Comparison of ENCODE assay signal across 21 cellular contexts in the genomic region with DNA sequence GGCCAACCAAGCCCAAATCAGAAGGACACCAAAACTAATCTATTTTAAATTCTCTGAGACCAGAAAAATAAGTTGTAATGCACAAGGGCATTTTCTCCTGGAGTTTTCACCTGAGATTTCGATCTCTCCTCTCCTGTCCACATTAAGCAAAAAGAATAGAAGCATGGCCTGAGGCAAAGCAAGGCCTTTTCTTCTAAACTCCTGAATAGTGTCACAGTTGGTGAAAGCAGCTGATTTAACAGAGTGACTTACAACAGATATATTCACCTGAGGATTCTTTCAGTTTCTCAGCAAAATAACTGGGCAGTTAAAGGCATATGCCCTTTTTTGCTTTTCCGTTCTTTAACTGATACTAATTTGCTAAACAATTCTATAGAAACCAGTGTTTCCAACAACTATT.
DNase-seq lines count a peak whose midpoint lies in the region; ATAC-seq and TF ChIP-seq lines count a peak whose summit lies in the region.
"Had no signal": no experiment of that assay in that cellular context is flagged by ENCODE, and none has a peak within 500 bp of the region (broad histone marks: within the 10 kb centered on the region; RNA-seq: fewer than 3 reads in every experiment).

No MANE protein-coding gene starts in this region.

- peaks cover 25% of the 10 kb centered on the region for H3K4me1 Mint-ChIP-seq in GM23338
- peaks cover 26% of the 10 kb centered on the region for H3K4me1 Mint-ChIP-seq in neural progenitor cell
- H3K4me1 Mint-ChIP-seq in activated naive CD8-positive, alpha-beta T cell treated with anti-CD3 and anti-CD28 coated beads, Interleukin-2, amount 50 U/mL, for 24 hours, result no peaks in the 10 kb centered on the region
- H3K4me1 Mint-ChIP-seq: CD4-positive, alpha-beta memory T cell had no signal

- no peak overlapping the region for H3K9ac ChIP-seq in neural progenitor cell

- H3K9me3 ChIP-seq in neural progenitor cell (ENCODE audit: low read depth) (no peaks in the 10 kb centered on the region), tibial artery (no peaks in the 10 kb centered on the region)
- H3K9me3 ChIP-seq: A549 had no signal

- H3K27ac ChIP-seq in GM23338 (ENCODE audit: low read depth) (no peak overlapping the region; the same call in 1 of the 2 replicates), neural progenitor cell (no peak overlapping the region), tibial artery (no peak overlapping the region)
- H3K27ac ChIP-seq: A549 had no signal

- no peak for ATAC-seq in GM23338
- no peak for ATAC-seq in activated naive CD8-positive, alpha-beta T cell treated with anti-CD3 and anti-CD28 coated beads, Interleukin-2, amount 50 U/mL, for 24 hours
- ATAC-seq: A549, GM12878 had no signal

- H3K4me2 ChIP-seq in GM23338 (no peak overlapping the region), neural progenitor cell (peak overlapping the region; percentile 10)
- H3K4me2 ChIP-seq: A549 had no signal

- H3K4me1 ChIP-seq in GM23338 (ENCODE audit: insufficient read depth) (peaks cover 23% of the 10 kb centered on the region), neural progenitor cell (peaks cover 30% of the 10 kb centered on the region), tibial artery (peaks cover 0 to 3% (median 0%) of the 10 kb centered on the region in 4 donors)

- H3K36me3 ChIP-seq in GM23338 (ENCODE audit: insufficient read depth), result no peaks in the 10 kb centered on the region
- H3K36me3 ChIP-seq in neural progenitor cell, result no peaks in the 10 kb centered on the region
- no peaks in the 10 kb centered on the region for H3K36me3 ChIP-seq in tibial artery

- intact Hi-C loops in tibial artery (cut with DNase I; ENCODE audit: low total_unique reads), result no loop called here

- peak overlapping the region; percentile 7; the same call in 1 of the 2 replicates for H2AFZ ChIP-seq in GM23338
- H2AFZ ChIP-seq in neural progenitor cell (replicated peaks), result no peak overlapping the region

- H3K79me2 ChIP-seq in GM23338 (replicated peaks; ENCODE audit: insufficient read depth) (no peaks in the 10 kb centered on the region), neural progenitor cell (ENCODE audit: low read depth) (no peaks in the 10 kb centered on the region)

- no peaks in the 10 kb centered on the region for H3K27me3 ChIP-seq in GM23338 (ENCODE audit: insufficient read depth)
- no peaks in the 10 kb centered on the region for H3K27me3 ChIP-seq in neural progenitor cell
- no peaks in the 10 kb centered on the region for H3K27me3 ChIP-seq in tibial artery

- TF ChIP-seq CTCF in GM23338 (conservative IDR thresholded peaks at IDR 0.05; ENCODE audit: low read depth in 2 of 2), result no peak
- no peak for TF ChIP-seq CTCF in neural progenitor cell (IDR thresholded peaks at IDR 0.05)
- TF ChIP-seq CTCF in tibial artery (IDR thresholded peaks at IDR 0.05), result no peak

- H3K27ac Mint-ChIP-seq in GM23338 (no peak overlapping the region), neural progenitor cell (peak overlapping the region; percentile 61)
- H3K27ac Mint-ChIP-seq in activated naive CD8-positive, alpha-beta T cell treated with anti-CD3 and anti-CD28 coated beads, Interleukin-2, amount 50 U/mL, for 24 hours, result no peak overlapping the region
- H3K27ac Mint-ChIP-seq: CD4-positive, alpha-beta memory T cell; HFFc6 had no signal

- H4K20me1 ChIP-seq in GM23338 (replicated peaks; ENCODE audit: insufficient read depth) (no peaks in the 10 kb centered on the region), neural progenitor cell (ENCODE audit: low read depth) (peaks cover 10% of the 10 kb centered on the region)

- peaks cover 3% of the 10 kb centered on the region for H3K27me3 Mint-ChIP-seq in GM23338 (ENCODE audit: insufficient read depth, low read depth, poor library complexity)
- H3K27me3 Mint-ChIP-seq in neural progenitor cell (ENCODE audit: insufficient read depth, low read depth), result no peaks in the 10 kb centered on the region
- H3K27me3 Mint-ChIP-seq in activated naive CD8-positive, alpha-beta T cell treated with anti-CD3 and anti-CD28 coated beads, Interleukin-2, amount 50 U/mL, for 24 hours, result no peaks in the 10 kb centered on the region
- H3K27me3 Mint-ChIP-seq: CD4-positive, alpha-beta memory T cell had no signal

- H3K9me2 ChIP-seq in GM23338 (ENCODE audit: insufficient read depth), result no peaks in the 10 kb centered on the region

- H3K36me3 Mint-ChIP-seq in GM23338 (ENCODE audit: low read depth) (no peaks in the 10 kb centered on the region), neural progenitor cell (no peaks in the 10 kb centered on the region)
- no peaks in the 10 kb centered on the region for H3K36me3 Mint-ChIP-seq in activated naive CD8-positive, alpha-beta T cell treated with anti-CD3 and anti-CD28 coated beads, Interleukin-2, amount 50 U/mL, for 24 hours (ENCODE audit: low read depth)
- H3K36me3 Mint-ChIP-seq: CD4-positive, alpha-beta memory T cell had no signal

- H3K4me3 ChIP-seq in GM23338 (no peak overlapping the region), neural progenitor cell (no peak overlapping the region), tibial artery (no peak overlapping the region)
- H3K4me3 ChIP-seq: A549, GM12878 had no signal

- H3F3A ChIP-seq in GM23338 (replicated peaks; ENCODE audit: low read depth) (no peaks in the 10 kb centered on the region), neural progenitor cell (ENCODE audit: low read depth) (peaks cover 17% of the 10 kb centered on the region)

- no peak for DNase-seq in GM23338 (ENCODE audit: low spot score)
- peak; percentile 53 for DNase-seq in NCI-H69 (lab: John Stamatoyannopoulos, UW)
- peak; percentile 57 for DNase-seq in islet precursor cell
- no peak for DNase-seq in neural progenitor cell (ENCODE audit: low spot score)
- no peak for DNase-seq in effector CD4-positive, alpha-beta T cell
- DNase-seq in tibial artery, result no peak
- DNase-seq in Ammon's horn (ENCODE audit: low spot score), result no peak
- no peak for DNase-seq in activated naive CD8-positive, alpha-beta T cell treated with anti-CD3 and anti-CD28 coated beads, Interleukin-2, amount 50 U/mL, for 24 hours
- DNase-seq: 8988T; ACHN; AML-193; C1 segment of cervical spinal cord; Calu3; CD4-positive, alpha-beta memory T cell; COR-L47; DMS53; DMS79 treated with DMSO at 0.1 percent for 48 hours; H7; HFFc6 had no signal

- H3K9me3 Mint-ChIP-seq in GM23338 (no peaks in the 10 kb centered on the region), neural progenitor cell (no peaks in the 10 kb centered on the region)
- no peaks in the 10 kb centered on the region for H3K9me3 Mint-ChIP-seq in activated naive CD8-positive, alpha-beta T cell treated with anti-CD3 and anti-CD28 coated beads, Interleukin-2, amount 50 U/mL, for 24 hours
- H3K9me3 Mint-ChIP-seq: HFFc6 had no signal

- H3K4me3 Mint-ChIP-seq in GM23338, result no peak overlapping the region
- H3K4me3 Mint-ChIP-seq in neural progenitor cell, result no peak overlapping the region
- H3K4me3 Mint-ChIP-seq in activated naive CD8-positive, alpha-beta T cell treated with anti-CD3 and anti-CD28 coated beads, Interleukin-2, amount 50 U/mL, for 24 hours, result no peak overlapping the region
- H3K4me3 Mint-ChIP-seq: CD4-positive, alpha-beta memory T cell; HFFc6 had no signal

TF ChIP-seq in GM23338, 12 proteins besides CTCF, POLR2A, EP300 and RAD21 (continues in another document):
- TF ChIP-seq, protein P1, sequence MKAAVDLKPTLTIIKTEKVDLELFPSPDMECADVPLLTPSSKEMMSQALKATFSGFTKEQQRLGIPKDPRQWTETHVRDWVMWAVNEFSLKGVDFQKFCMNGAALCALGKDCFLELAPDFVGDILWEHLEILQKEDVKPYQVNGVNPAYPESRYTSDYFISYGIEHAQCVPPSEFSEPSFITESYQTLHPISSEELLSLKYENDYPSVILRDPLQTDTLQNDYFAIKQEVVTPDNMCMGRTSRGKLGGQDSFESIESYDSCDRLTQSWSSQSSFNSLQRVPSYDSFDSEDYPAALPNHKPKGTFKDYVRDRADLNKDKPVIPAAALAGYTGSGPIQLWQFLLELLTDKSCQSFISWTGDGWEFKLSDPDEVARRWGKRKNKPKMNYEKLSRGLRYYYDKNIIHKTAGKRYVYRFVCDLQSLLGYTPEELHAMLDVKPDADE (IDR thresholded peaks at IDR 0.05), result no peak
- TF ChIP-seq ZNF331 (CRISPR knock-in tag; IDR thresholded peaks at IDR 0.05; ENCODE audit: low read depth), result no peak
- TF ChIP-seq EZH2phosphoT487 (IDR thresholded peaks at IDR 0.05; ENCODE audit: unreplicated experiment), result no peak
- no peak for TF ChIP-seq STAT1 (IDR thresholded peaks at IDR 0.05; ENCODE audit: unreplicated experiment)
- TF ChIP-seq NANOG (IDR thresholded peaks at IDR 0.05; ENCODE audit: borderline replicate concordance), result no peak

Comparison
In these comparisons a context has a peak if more than half of its experiments do, and no peak if none do; other contexts are left out.
1. DNase-seq: peak in NCI-H69 (single experiment) and islet precursor cell (single experiment); none in GM23338 (single experiment), neural progenitor cell (single experiment), effector CD4-positive, alpha-beta T cell (single experiment), tibial artery (0 of 2), Ammon's horn (single experiment) and activated naive CD8-positive, alpha-beta T cell treated with anti-CD3 and anti-CD28 coated beads, Interleukin-2, amount 50 U/mL, for 24 hours (single experiment).